In the genomic region with DNA sequence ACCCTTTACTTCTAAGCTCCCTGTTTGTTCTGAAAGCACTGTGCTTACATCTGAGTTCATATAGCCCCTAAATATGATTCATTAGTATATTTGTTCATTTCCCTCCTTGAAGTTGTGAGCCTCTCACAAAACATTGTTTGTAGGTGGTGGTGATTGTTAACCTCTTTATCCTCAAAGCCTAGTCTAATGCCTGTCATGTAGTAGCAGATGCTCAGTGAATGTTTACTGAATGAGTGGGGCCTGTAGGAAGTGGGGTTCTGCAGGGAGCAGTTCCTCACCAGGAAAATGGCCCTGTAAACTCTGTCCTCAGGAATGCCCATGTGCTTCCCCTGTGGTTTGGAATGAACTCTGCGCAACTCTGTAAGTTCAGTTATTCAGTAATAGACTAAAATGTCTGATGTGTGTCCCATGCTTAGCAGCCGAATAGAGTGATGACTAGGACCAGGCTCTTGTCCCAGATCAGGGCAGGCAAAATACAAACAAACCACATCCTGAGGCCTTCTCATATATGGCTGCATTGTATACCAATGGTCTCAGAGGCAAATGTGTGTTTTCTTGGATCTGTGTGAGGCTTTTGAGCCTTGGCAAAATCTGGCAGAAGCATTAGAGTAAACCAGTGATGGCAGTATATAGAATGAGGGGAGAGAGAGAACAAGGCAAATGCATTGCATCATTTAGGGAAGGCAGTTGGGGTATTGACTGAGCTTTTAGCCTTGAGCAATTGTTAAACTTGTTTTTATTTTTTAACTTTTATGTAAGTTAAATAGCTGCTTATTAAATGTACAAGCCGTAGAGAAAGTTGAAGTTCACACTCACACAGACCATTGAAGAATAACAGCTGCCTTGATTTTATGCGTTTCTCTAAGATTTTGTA, we compare ENCODE assay signal across 10 cellular contexts.
DNase-seq lines count a peak whose midpoint lies in the region; ATAC-seq and TF ChIP-seq lines count a peak whose summit lies in the region.
"Had no signal": no experiment of that assay in that cellular context is flagged by ENCODE, and none has a peak within 500 bp of the region (broad histone marks: within the 10 kb centered on the region; RNA-seq: fewer than 3 reads in every experiment).

No MANE protein-coding gene starts in this region.

- no peak overlapping the region for H3K4me3 ChIP-seq in prostate gland

- no peaks in the 10 kb centered on the region for H3K27me3 ChIP-seq in prostate gland (replicated peaks; ENCODE audit: insufficient read depth)

- in situ Hi-C loops in SK-MEL-5 (cut with HindIII; ENCODE audit: low pct_unique_long_range_greater_than_20kb, low sequenced_read_pairs), result no loop called here

- H3K36me3 ChIP-seq in prostate gland, result no peaks in the 10 kb centered on the region

- TF ChIP-seq POLR2A in prostate gland (IDR thresholded peaks at IDR 0.05), result no peak

- peak; percentile 60 for DNase-seq in GM03348 (ENCODE audit: low spot score)
- DNase-seq in SK-MEL-5 (ENCODE audit: low read depth, low spot score), result peak; percentile 77
- DNase-seq in fibroblast of gingiva (ENCODE audit: low read depth), result peak; percentile 82
- no peak for DNase-seq in prostate gland (ENCODE audit: low spot score)
- DNase-seq in MV-4-11 (lab: John Stamatoyannopoulos, UW), result no peak
- DNase-seq in stimulated activated CD4-positive, alpha-beta T cell treated with anti-CD3 and anti-CD28 coated beads, Interleukin-2, amount 100 ng/mL, for 24 hours, result no peak
- DNase-seq: DMS79, NCI-H345 had no signal

- 48% methylated on average over 4 of the region's 4 CpGs for WGBS in prostate gland

- H3K9me3 ChIP-seq in prostate gland, result no peaks in the 10 kb centered on the region

- no peak for ATAC-seq in GM18520 (IDR thresholded peaks at IDR 0.05; ENCODE audit: unreplicated experiment)
- no peak for ATAC-seq in HG02870 (IDR thresholded peaks at IDR 0.05; ENCODE audit: unreplicated experiment)

- TF ChIP-seq CTCF in prostate gland (IDR thresholded peaks at IDR 0.05), result no peak

- intact Hi-C loops in prostate gland (cut with DNase I), result loop anchor here (10.0 kb wide), 1 partner anchor 111 kb away; the partner anchor contains the start of gene YAP1

- peaks cover 3% of the 10 kb centered on the region for H3K4me1 ChIP-seq in prostate gland (replicated peaks)

- peak overlapping the region; percentile 35 to 42 for H3K27ac ChIP-seq in prostate gland

Comparison
In these comparisons a context has a peak if more than half of its experiments do, and no peak if none do; other contexts are left out.
1. DNase-seq: peak in GM03348 (single experiment), SK-MEL-5 (single experiment) and fibroblast of gingiva (single experiment); none in prostate gland (single experiment), MV-4-11 (single experiment) and stimulated activated CD4-positive, alpha-beta T cell treated with anti-CD3 and anti-CD28 coated beads, Interleukin-2, amount 100 ng/mL, for 24 hours (0 of 2).